In genomic region chr22:44729391-44730012, GRCh38 we compare ENCODE assay signal across 10 cellular contexts. TPM values are rescaled to one million over a fixed set of nuclear protein-coding genes. Genes with fewer than 3 reads are reported as not detected.
A peak's percentile ranks its signal among the peaks of the same experiment; 100 is the strongest.
DNase-seq lines count a peak whose midpoint lies in the region; ATAC-seq and TF ChIP-seq lines count a peak whose summit lies in the region.
"Had no signal": no experiment of that assay in that cellular context is flagged by ENCODE, and none has a peak within 500 bp of the region (broad histone marks: within the 10 kb centered on the region; RNA-seq: fewer than 3 reads in every experiment).

No MANE protein-coding gene starts in this region.

- H3K4me2 ChIP-seq in mammary epithelial cell (ENCODE audit: insufficient read depth, low read depth, low read length): no peak overlapping the region

- ATAC-seq in GM18517 (IDR thresholded peaks at IDR 0.05; ENCODE audit: unreplicated experiment): no peak

- no peak overlapping the region for H3K9ac ChIP-seq in mammary epithelial cell (ENCODE audit: insufficient read depth, low read length)

- no peaks in the 10 kb centered on the region for H3K79me2 ChIP-seq in mammary epithelial cell (ENCODE audit: insufficient read depth, low read length)

- no peak overlapping the region for H3K27ac ChIP-seq in mammary epithelial cell (ENCODE audit: insufficient read depth, low read depth, low read length)

- no peak overlapping the region for H2AFZ ChIP-seq in mammary epithelial cell (ENCODE audit: low read depth, low read length)

- no TSS peak for BruUV-seq in mammary epithelial cell (replicated peaks; lab: Mats Ljungman, UMichigan)

- H3K36me3 ChIP-seq in mammary epithelial cell (ENCODE audit: insufficient read depth, low read length): no peaks in the 10 kb centered on the region

- DNase-seq in GM03348 (ENCODE audit: low spot score): peak; percentile 72
- peak in 52 of 56 donors; percentile 9 to 81 (median 51) for DNase-seq in amygdala (lab: John Stamatoyannopoulos, UW)
- DNase-seq in hepatic stellate cell (ENCODE audit: low spot score): peak; percentile 75
- peak; percentile 18 for DNase-seq in skeletal muscle cell (ENCODE audit: low read depth)
- no peak for DNase-seq in GOT3 (lab: John Stamatoyannopoulos, UW)
- DNase-seq in 8988T: no peak
- no peak for DNase-seq in mammary epithelial cell
- DNase-seq: activated CD4-positive, alpha-beta T cell treated with anti-CD3 and anti-CD28 coated beads for 1 hour; NCI-H510A had no signal

- WGBS in mammary epithelial cell (ENCODE audit: low coverage, missing lambda C conversion rate): 69% methylated on average over 20 of the region's 39 CpGs

- no peaks in the 10 kb centered on the region for H3K4me1 ChIP-seq in mammary epithelial cell (ENCODE audit: insufficient read depth, low read length)

- H3K27me3 ChIP-seq in mammary epithelial cell (ENCODE audit: insufficient read depth, low read length): no peaks in the 10 kb centered on the region

- no peak for TF ChIP-seq CTCF in mammary epithelial cell (conservative IDR thresholded peaks at IDR 0.05 in 1 of 2, IDR thresholded peaks at IDR 0.05 in 1 of 2; ENCODE audit: extremely low read depth in 1 of 2, insufficient read depth in 1 of 2, low read depth in 1 of 2, low read length in 2 of 2)

- H3K9me3 ChIP-seq in mammary epithelial cell (replicated peaks; ENCODE audit: insufficient read depth, low read length): no peaks in the 10 kb centered on the region

- intact Hi-C loops in mammary epithelial cell (cut with micrococcal nuclease): no loop called here

- no peaks in the 10 kb centered on the region for H4K20me1 ChIP-seq in mammary epithelial cell (ENCODE audit: insufficient read depth, low read length)

- in situ Hi-C loops in mammary epithelial cell (cut with MboI; ENCODE audit: low sequenced_read_pairs in 2 of 2): no loop called here

- no peak overlapping the region for H3K4me3 ChIP-seq in skeletal muscle cell (ENCODE audit: low read depth, low read length)
- no peak overlapping the region for H3K4me3 ChIP-seq in mammary epithelial cell (replicated peaks in 1 of 3; ENCODE audit: insufficient read depth in 1 of 3, low read depth in 2 of 3, low read length in 3 of 3)

- CTCF ChIA-PET in mammary epithelial cell (lab: Charles Lee; ENCODE audit: low non-redundant PET): no interaction called here

- dilution Hi-C loops in mammary epithelial cell (cut with HindIII; ENCODE audit: low sequenced_read_pairs): no loop called here

RNA-seq across cellular contexts. Expression of gene ARHGAP8, which starts 22.9 kb away (rescaled TPM):
- total RNA-seq in mammary epithelial cell: 10 to 100 TPM; 26.0 to 47.6 TPM
- polyA plus RNA-seq in mammary epithelial cell: 28.0 TPM
- polyA minus RNA-seq in mammary epithelial cell: 7.5 TPM

RNA-seq across cellular contexts. Expression of gene PRR5, which starts 27.5 kb away (rescaled TPM):
- 10 to 100 TPM; 13.0 to 19.9 TPM for total RNA-seq in mammary epithelial cell
- 12.9 TPM for polyA plus RNA-seq in mammary epithelial cell
- polyA minus RNA-seq in mammary epithelial cell: 9.1 TPM

Comparison
In these comparisons a context has a peak if more than half of its experiments do, and no peak if none do; other contexts are left out.
1. DNase-seq: peak in GM03348 (single experiment), amygdala (52 of 56), hepatic stellate cell (single experiment) and skeletal muscle cell (single experiment); none in GOT3 (single experiment), 8988T (single experiment) and mammary epithelial cell (single experiment).